ENCODE assay signal across 8 cellular contexts in the genomic region with DNA sequence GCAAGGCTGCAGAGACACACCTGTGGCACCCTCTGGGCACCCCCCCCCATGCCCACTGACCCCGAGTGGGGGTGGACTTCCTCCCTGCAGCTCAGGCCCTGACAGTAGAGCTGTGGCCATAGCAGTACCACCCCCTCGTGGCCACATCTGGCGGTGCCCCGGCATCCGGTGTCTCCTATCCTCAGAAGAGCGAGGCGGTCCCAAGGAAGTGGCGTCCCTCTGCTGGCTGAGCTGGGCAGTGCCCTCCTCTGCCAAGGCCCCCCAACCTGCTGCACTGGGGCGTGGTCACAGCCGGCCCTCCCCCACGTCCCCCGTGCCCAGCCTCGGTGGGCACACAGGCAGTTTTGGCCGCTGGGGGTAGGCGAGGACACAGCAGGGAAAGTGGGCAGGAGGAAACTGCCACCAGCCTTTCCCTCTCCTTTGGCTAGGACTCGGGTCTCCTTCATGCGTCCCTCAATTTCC. TPM values are rescaled to one million over a fixed set of nuclear protein-coding genes. Genes with fewer than 3 reads are reported as not detected.
DNase-seq lines count a peak whose midpoint lies in the region; ATAC-seq and TF ChIP-seq lines count a peak whose summit lies in the region.

No MANE protein-coding gene starts in this region.

- H3K27me3 Mint-ChIP-seq in osteocyte (ENCODE audit: unreplicated experiment), result peaks cover 46% of the 10 kb centered on the region

- H3K9me3 ChIP-seq in NT2/D1 (ENCODE audit: insufficient read depth, low read length), result no peaks in the 10 kb centered on the region

- no peaks in the 10 kb centered on the region for H3K36me3 Mint-ChIP-seq in osteocyte (ENCODE audit: unreplicated experiment)

- H3K4me3 ChIP-seq in HL-60 (replicated peaks; ENCODE audit: insufficient read depth, low read length) (no peak overlapping the region), NT2/D1 (ENCODE audit: insufficient read length, low read depth) (no peak overlapping the region)

- ATAC-seq in HG02571 (IDR thresholded peaks at IDR 0.05; ENCODE audit: unreplicated experiment), result no peak

- no peak overlapping the region for H3K27ac ChIP-seq in HL-60 (replicated peaks)

- no peaks in the 10 kb centered on the region for H3K4me1 Mint-ChIP-seq in osteocyte (ENCODE audit: unreplicated experiment)

- TF ChIP-seq CTCF in HL-60 (IDR thresholded peaks at IDR 0.05; ENCODE audit: insufficient read depth, low read length) (peak; percentile 99), osteocyte (IDR thresholded peaks at IDR 0.05) (peak; percentile 59)

- peaks cover 24% of the 10 kb centered on the region for H3K4me1 ChIP-seq in NT2/D1 (ENCODE audit: insufficient read depth, insufficient read length)

- H3K4me3 Mint-ChIP-seq in osteocyte (ENCODE audit: unreplicated experiment), result no peak overlapping the region

- no peaks in the 10 kb centered on the region for H3K36me3 ChIP-seq in NT2/D1 (ENCODE audit: insufficient read depth, insufficient read length, low read length)

- no peaks in the 10 kb centered on the region for H3K9me3 Mint-ChIP-seq in osteocyte (ENCODE audit: unreplicated experiment)

- H3K27me3 ChIP-seq in HL-60 (ENCODE audit: insufficient read depth, poor library complexity, severe bottlenecking) (no peaks in the 10 kb centered on the region), NT2/D1 (ENCODE audit: insufficient read depth, insufficient read length) (peaks cover 12% of the 10 kb centered on the region)

- H3K27ac Mint-ChIP-seq in osteocyte (ENCODE audit: unreplicated experiment), result no peak overlapping the region

- no peak overlapping the region for H3K9ac ChIP-seq in NT2/D1 (ENCODE audit: insufficient read length, low read depth)

- DNase-seq in NCI-H1436 (lab: John Stamatoyannopoulos, UW) (peak; percentile 64), NCI-H1436 treated with DMSO at 0.1 percent for 48 hours (lab: John Stamatoyannopoulos, UW) (no peak), HL-60 (ENCODE audit: low read depth in 1 of 2, low spot score in 1 of 2) (peak; percentile 74 to 85), NT2/D1 (ENCODE audit: low read depth, low spot score) (peak; percentile 80), glomerular visceral epithelial cell (ENCODE audit: extremely low spot score) (peak; percentile 56), osteocyte (ENCODE audit: extremely low spot score, unreplicated experiment) (no peak)
- peak; percentile 82 to 85 for DNase-seq in activated T-cell treated with anti-CD3 and anti-CD28 coated beads, Interleukin-2, amount 50 U/mL, for 48 hours

RNA-seq across cellular contexts. Expression of a gene that starts 6.0 kb away (rescaled TPM):
- not detected in 2 replicates for total RNA-seq in osteocyte

RNA-seq across cellular contexts. Expression of a gene that starts 42.7 kb away (rescaled TPM):
- total RNA-seq in osteocyte, result 0.43 TPM in 1 of 2 replicates, not detected in the other

Comparison
In these comparisons a context has a peak if more than half of its experiments do, and no peak if none do; other contexts are left out.
1. DNase-seq: peak in NCI-H1436 (single experiment), HL-60 (2 of 2), NT2/D1 (single experiment), activated T-cell treated with anti-CD3 and anti-CD28 coated beads, Interleukin-2, amount 50 U/mL, for 48 hours (2 of 2) and glomerular visceral epithelial cell (single experiment); none in NCI-H1436 treated with DMSO at 0.1 percent for 48 hours (single experiment) and osteocyte (single experiment).